9 cellular contexts compared by ENCODE assay signal in the genomic region with DNA sequence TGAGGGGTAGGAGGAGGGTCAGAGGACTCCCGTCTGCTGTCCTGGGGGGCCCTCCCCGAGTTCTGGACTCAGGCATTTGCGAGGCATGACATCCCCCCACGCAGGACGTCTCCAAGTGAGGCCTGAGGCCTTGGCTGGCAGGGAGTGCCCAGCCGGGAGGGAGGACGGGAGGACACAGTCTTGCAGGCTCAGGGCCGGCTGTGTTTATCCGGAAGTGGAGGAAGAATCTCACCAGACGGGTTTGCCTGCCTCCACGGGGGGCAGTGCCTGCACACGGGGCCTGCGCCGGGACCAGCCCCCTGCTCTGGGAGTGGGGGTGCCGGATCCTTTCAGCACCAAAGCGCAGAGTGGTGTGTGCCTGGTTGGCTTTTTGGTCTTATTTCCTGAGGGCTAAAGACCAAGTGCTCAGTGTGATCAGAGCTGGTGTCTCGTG. TPM values are rescaled to one million over a fixed set of nuclear protein-coding genes. Genes with fewer than 3 reads are reported as not detected.
DNase-seq lines count a peak whose midpoint lies in the region; ATAC-seq and TF ChIP-seq lines count a peak whose summit lies in the region.
"Had no signal": no experiment of that assay in that cellular context is flagged by ENCODE, and none has a peak within 500 bp of the region (broad histone marks: within the 10 kb centered on the region; RNA-seq: fewer than 3 reads in every experiment).

No MANE protein-coding gene starts in this region.

- intact Hi-C loops in colonic mucosa (cut with DNase I) = no loop called here

- TF ChIP-seq CTCF in colonic mucosa (IDR thresholded peaks at IDR 0.05) (no peak), lung (IDR thresholded peaks at IDR 0.05; ENCODE audit: control extremely low read depth, extremely low read depth) (no peak), GM10266 (IDR thresholded peaks at IDR 0.05; ENCODE audit: control insufficient read depth, insufficient read depth, low read depth, missing control alignments) (no peak)

- H3K4me1 Mint-ChIP-seq in activated naive CD4-positive, alpha-beta T cell treated with anti-CD3 and anti-CD28 coated beads, Interleukin-2, amount 10 ng/mL, durations not matched to agents 7 days and 5 days = peaks cover 16% of the 10 kb centered on the region

- DNase-seq in activated naive CD4-positive, alpha-beta T cell treated with anti-CD3 and anti-CD28 coated beads, Interleukin-2, amount 10 ng/mL, durations not matched to agents 7 days and 5 days = no peak
- no peak for DNase-seq in activated naive CD4-positive, alpha-beta T cell (lab: John Stamatoyannopoulos, UW)
- peak; percentile 94 for DNase-seq in colonic mucosa
- DNase-seq in lung (ENCODE audit: low spot score) = peak; percentile 92
- DNase-seq in GM10266 (ENCODE audit: extremely low spot score) = no peak
- DNase-seq in HEK293T (ENCODE audit: extremely low spot score) = no peak

- peak overlapping the region; percentile 73 to 97 for H3K9ac ChIP-seq in colonic mucosa (ENCODE audit: low read depth in 2 of 2, low read length in 2 of 2)

- H3K4me1 ChIP-seq in colonic mucosa (peaks cover 36% of the 10 kb centered on the region), lung (ENCODE audit: control insufficient read depth in 2 of 2, insufficient read depth in 2 of 2, low read length in 2 of 2) (peaks cover 0 to 54% of the 10 kb centered on the region in 2 donors), urinary bladder (ENCODE audit: insufficient read depth) (no peaks in the 10 kb centered on the region)

- H3K9me3 ChIP-seq in colonic mucosa (no peaks in the 10 kb centered on the region), lung (ENCODE audit: control insufficient read depth in 2 of 2, insufficient read depth in 1 of 2, low read length in 1 of 2) (peaks cover 0 to 1% of the 10 kb centered on the region in 2 donors)

- peak overlapping the region; percentile 33 for H3K27ac Mint-ChIP-seq in activated naive CD4-positive, alpha-beta T cell treated with anti-CD3 and anti-CD28 coated beads, Interleukin-2, amount 10 ng/mL, durations not matched to agents 7 days and 5 days

- H3K27me3 ChIP-seq in colonic mucosa (no peaks in the 10 kb centered on the region), lung (ENCODE audit: control insufficient read depth, insufficient read depth) (no peaks in the 10 kb centered on the region)

- no peaks in the 10 kb centered on the region for H3K27me3 Mint-ChIP-seq in activated naive CD4-positive, alpha-beta T cell treated with anti-CD3 and anti-CD28 coated beads, Interleukin-2, amount 10 ng/mL, durations not matched to agents 7 days and 5 days

- peaks cover 21% of the 10 kb centered on the region for H3K36me3 ChIP-seq in colonic mucosa
- peaks cover 8 to 27% of the 10 kb centered on the region in 2 donors for H3K36me3 ChIP-seq in lung (ENCODE audit: control insufficient read depth in 2 of 2, insufficient read depth in 2 of 2, low read length in 2 of 2)
- H3K36me3 ChIP-seq in urinary bladder (ENCODE audit: insufficient read depth) = peaks cover 5% of the 10 kb centered on the region

- no peak overlapping the region for H3K4me3 Mint-ChIP-seq in activated naive CD4-positive, alpha-beta T cell treated with anti-CD3 and anti-CD28 coated beads, Interleukin-2, amount 10 ng/mL, durations not matched to agents 7 days and 5 days
- H3K4me3 Mint-ChIP-seq: neural crest cell had no signal

- peak; percentile 76 for ATAC-seq in lung (ENCODE audit: insufficient read depth, low FRiP score)
- no peak for ATAC-seq in GM19023 (IDR thresholded peaks at IDR 0.05; ENCODE audit: unreplicated experiment)

- CTCF ChIA-PET in activated naive CD4-positive, alpha-beta T cell treated with anti-CD3 and anti-CD28 coated beads, Interleukin-2, amount 10 ng/mL, durations not matched to agents 7 days and 5 days (lab: Charles Lee) = interaction anchor here (1.0 to 1.1 kb wide), 2 partner anchors 11 to 40 kb away, joined by 3 to 4 read pairs; partner anchors contain the start of gene PWWP2B
- CTCF ChIA-PET in HEK293T (lab: Yijun Ruan, JAX) = no interaction called here

- no peaks in the 10 kb centered on the region for H3K9me3 Mint-ChIP-seq in activated naive CD4-positive, alpha-beta T cell treated with anti-CD3 and anti-CD28 coated beads, Interleukin-2, amount 10 ng/mL, durations not matched to agents 7 days and 5 days
- H3K9me3 Mint-ChIP-seq: neural crest cell had no signal

- peak overlapping the region; percentile 94 for H3K27ac ChIP-seq in colonic mucosa
- H3K27ac ChIP-seq in lung (ENCODE audit: low read depth in 1 of 2, low read length in 1 of 2) = peak overlapping the region; percentile 60 to 90
- H3K27ac ChIP-seq in urinary bladder (ENCODE audit: low read depth) = peak overlapping the region; percentile 93

- H3K36me3 Mint-ChIP-seq in activated naive CD4-positive, alpha-beta T cell treated with anti-CD3 and anti-CD28 coated beads, Interleukin-2, amount 10 ng/mL, durations not matched to agents 7 days and 5 days = peaks cover 8% of the 10 kb centered on the region

- peak overlapping the region; percentile 5 for H3K4me3 ChIP-seq in colonic mucosa
- H3K4me3 ChIP-seq in lung = no peak overlapping the region
- no peak overlapping the region for H3K4me3 ChIP-seq in urinary bladder (ENCODE audit: low read depth, low read length)

- WGBS in lung, 2 donors = 11 to 16% methylated on average over 17 of the region's 17 CpGs
- WGBS in urinary bladder = 18% methylated on average over 17 of the region's 17 CpGs

- POLR2A ChIA-PET in HEK293T (lab: Yijun Ruan, JAX) = no interaction called here

TF ChIP-seq in HEK293T, 16 proteins besides CTCF, POLR2A, EP300 and RAD21:
- no peak for TF ChIP-seq ELF4 (IDR thresholded peaks at IDR 0.05)
- TF ChIP-seq HDGF (IDR thresholded peaks at IDR 0.05; ENCODE audit: borderline replicate concordance) = no peak
- no peak for TF ChIP-seq SP1 (IDR thresholded peaks at IDR 0.05)
- TF ChIP-seq ARNT (IDR thresholded peaks at IDR 0.05) = no peak
- TF ChIP-seq LEF1 (IDR thresholded peaks at IDR 0.05; ENCODE audit: borderline replicate concordance) = no peak
- TF ChIP-seq, protein P1, sequence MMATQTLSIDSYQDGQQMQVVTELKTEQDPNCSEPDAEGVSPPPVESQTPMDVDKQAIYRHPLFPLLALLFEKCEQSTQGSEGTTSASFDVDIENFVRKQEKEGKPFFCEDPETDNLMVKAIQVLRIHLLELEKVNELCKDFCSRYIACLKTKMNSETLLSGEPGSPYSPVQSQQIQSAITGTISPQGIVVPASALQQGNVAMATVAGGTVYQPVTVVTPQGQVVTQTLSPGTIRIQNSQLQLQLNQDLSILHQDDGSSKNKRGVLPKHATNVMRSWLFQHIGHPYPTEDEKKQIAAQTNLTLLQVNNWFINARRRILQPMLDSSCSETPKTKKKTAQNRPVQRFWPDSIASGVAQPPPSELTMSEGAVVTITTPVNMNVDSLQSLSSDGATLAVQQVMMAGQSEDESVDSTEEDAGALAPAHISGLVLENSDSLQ (IDR thresholded peaks at IDR 0.05) = no peak
- TF ChIP-seq SUZ12 (IDR thresholded peaks at IDR 0.05) = no peak
- TF ChIP-seq BHLHE40 (IDR thresholded peaks at IDR 0.05; ENCODE audit: borderline replicate concordance) = no peak
- TF ChIP-seq TARDBP (IDR thresholded peaks at IDR 0.05) = no peak

RNA-seq across cellular contexts. Expression of gene PWWP2B, which starts 10.9 kb away (rescaled TPM):
- total RNA-seq in colonic mucosa (10 to 100 TPM; 33.8 to 61.0 TPM), lung (10 to 100 TPM; 20.1 to 33.4 TPM), urinary bladder (6.8 TPM)
- polyA plus RNA-seq in lung (10 to 100 TPM; 20.1 to 22.1 TPM), urinary bladder (16.6 TPM)

Comparison
In these comparisons a context has a peak if more than half of its experiments do, and no peak if none do; other contexts are left out.
1. DNase-seq: peak in colonic mucosa (single experiment) and lung (single experiment); none in activated naive CD4-positive, alpha-beta T cell treated with anti-CD3 and anti-CD28 coated beads, Interleukin-2, amount 10 ng/mL, durations not matched to agents 7 days and 5 days (single experiment), activated naive CD4-positive, alpha-beta T cell (0 of 4), GM10266 (single experiment) and HEK293T (single experiment).
2. Peak in every context shown above with its lines, with median percentiles within 50 percentile points of each other: H3K27ac ChIP-seq.